10 cellular contexts compared by ENCODE assay signal in the genomic region with DNA sequence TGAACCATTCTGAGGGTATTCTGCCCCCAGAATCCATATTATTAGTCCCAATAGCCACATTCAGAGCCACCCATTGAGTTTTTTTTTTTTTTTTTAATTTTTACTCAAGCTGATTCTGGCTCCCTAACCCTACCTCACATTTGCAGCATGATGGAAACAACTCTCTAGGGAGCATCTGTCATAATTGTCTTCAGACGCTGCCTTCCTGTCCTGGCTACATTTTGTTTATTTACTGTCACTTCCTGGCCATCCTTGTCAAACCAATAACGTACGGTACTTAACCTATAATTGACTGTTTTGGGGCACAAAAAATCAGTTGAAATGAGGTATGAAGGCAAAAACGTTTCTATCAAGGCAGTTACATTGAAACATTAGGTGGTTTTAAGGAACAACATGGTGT. TPM values are rescaled to one million over a fixed set of nuclear protein-coding genes. Genes with fewer than 3 reads are reported as not detected.
DNase-seq lines count a peak whose midpoint lies in the region; ATAC-seq, FAIRE-seq and TF ChIP-seq lines count a peak whose summit lies in the region.
"Had no signal": no experiment of that assay in that cellular context is flagged by ENCODE, and none has a peak within 500 bp of the region (broad histone marks: within the 10 kb centered on the region; RNA-seq: fewer than 3 reads in every experiment).

No MANE protein-coding gene starts in this region.

- H3K27me3 ChIP-seq in astrocyte (ENCODE audit: insufficient read depth, low read length): no peaks in the 10 kb centered on the region
- H3K27me3 ChIP-seq in neutrophil: no peaks in the 10 kb centered on the region

- no peaks in the 10 kb centered on the region for H3K9me3 ChIP-seq in astrocyte (ENCODE audit: insufficient read depth, low read depth, low read length)
- no peaks in the 10 kb centered on the region for H3K9me3 ChIP-seq in neutrophil

- H3K4me1 Mint-ChIP-seq in HFFc6 (ENCODE audit: low read depth) (peaks cover 81% of the 10 kb centered on the region), astrocyte (ENCODE audit: low read depth, unreplicated experiment) (peaks cover 38% of the 10 kb centered on the region)

- H3K4me1 ChIP-seq in astrocyte (ENCODE audit: insufficient read depth, low read length) (peaks cover 42% of the 10 kb centered on the region), neutrophil (ENCODE audit: control insufficient read depth in 1 of 2, insufficient read depth in 1 of 2, low read depth in 1 of 2, low read length in 1 of 2) (peaks cover 67 to 76% of the 10 kb centered on the region in 2 experiments)

- DNase-seq in EL: peak; percentile 13
- no peak for DNase-seq in HFFc6
- no peak for DNase-seq in astrocyte (ENCODE audit: low read depth)
- no peak for DNase-seq in glomerular visceral epithelial cell (ENCODE audit: extremely low spot score)
- no peak for DNase-seq in HCEC 1CT
- DNase-seq in activated CD4-positive, CD25-positive, alpha-beta regulatory T cell (lab: John Stamatoyannopoulos, UW): no peak
- DNase-seq: stimulated activated CD4-positive, alpha-beta T cell treated with anti-CD3 and anti-CD28 coated beads, Interleukin-12 subunit alpha, Interleukin-12 subunit beta, amount 100 ng/mL, for 4 hours had no signal

- peak overlapping the region; percentile 89 for H3K27ac ChIP-seq in astrocyte (ENCODE audit: low read depth, low read length)
- H3K27ac ChIP-seq in neutrophil: peak overlapping the region; percentile 94
- H3K27ac ChIP-seq: KMS-11 had no signal

- H3K4me3 ChIP-seq in astrocyte (ENCODE audit: insufficient read depth, low read depth, low read length) (peak overlapping the region; percentile 95), neutrophil (ENCODE audit: low read depth in 1 of 2, low read length in 1 of 2) (peak overlapping the region; percentile 75 to 84)

- no peaks in the 10 kb centered on the region for H3K9me3 Mint-ChIP-seq in HFFc6
- no peaks in the 10 kb centered on the region for H3K9me3 Mint-ChIP-seq in astrocyte (ENCODE audit: unreplicated experiment)

- H4K20me1 ChIP-seq in astrocyte (ENCODE audit: insufficient read depth, low read length): peaks cover 44% of the 10 kb centered on the region

- peaks cover 14% of the 10 kb centered on the region for H3K36me3 ChIP-seq in astrocyte (ENCODE audit: insufficient read depth, low read length)
- H3K36me3 ChIP-seq in neutrophil: peaks cover 47% of the 10 kb centered on the region

- TF ChIP-seq CTCF in HFFc6 (IDR thresholded peaks at IDR 0.05) (no peak), astrocyte (IDR thresholded peaks at IDR 0.05; ENCODE audit: insufficient read depth, low read depth, low read length) (no peak), neutrophil (IDR thresholded peaks at IDR 0.05) (no peak)

- H3K36me3 Mint-ChIP-seq in HFFc6 (ENCODE audit: low read depth) (peaks cover 52% of the 10 kb centered on the region), astrocyte (ENCODE audit: low read depth, unreplicated experiment) (peaks cover 8% of the 10 kb centered on the region)

- H3K27ac Mint-ChIP-seq in HFFc6: peak overlapping the region; percentile 74; the same call in 1 of the 2 replicates
- peak overlapping the region; percentile 93 for H3K27ac Mint-ChIP-seq in astrocyte (ENCODE audit: unreplicated experiment)

- H3K79me2 ChIP-seq in astrocyte (ENCODE audit: insufficient read depth, low read length): peaks cover 67% of the 10 kb centered on the region

- ATAC-seq in HG03196 (IDR thresholded peaks at IDR 0.05; ENCODE audit: unreplicated experiment): no peak

- FAIRE-seq in astrocyte (lab: Jason Lieb, UNC): no peak

- H3K4me2 ChIP-seq in astrocyte (ENCODE audit: low read length): peak overlapping the region; percentile 94

- H3K27me3 Mint-ChIP-seq in HFFc6 (ENCODE audit: insufficient read depth): no peaks in the 10 kb centered on the region; the same call in 1 of the 2 replicates
- no peaks in the 10 kb centered on the region for H3K27me3 Mint-ChIP-seq in astrocyte (ENCODE audit: low read depth, unreplicated experiment)

- H2AFZ ChIP-seq in astrocyte (ENCODE audit: low read depth, low read length): no peak overlapping the region

- H3K4me3 Mint-ChIP-seq in HFFc6 (peak overlapping the region; percentile 93), astrocyte (ENCODE audit: unreplicated experiment) (peak overlapping the region; percentile 91)

- peak overlapping the region; percentile 90 for H3K9ac ChIP-seq in astrocyte (ENCODE audit: low read length)
- H3K9ac ChIP-seq: KMS-11 had no signal

RNA-seq across cellular contexts. Expression of gene GLIPR1, which starts 2.1 kb away (rescaled TPM):
- 100 to 1,000 TPM; 190 to 339 (median 278) TPM for total RNA-seq in HFFc6 (2021; fragmentation: NEBNext Ultra II Directional; extraction: Animal tissue kit (Norgen Biotek cat#: 25700))
- total RNA-seq in astrocyte: 220 and 232 TPM in 2 replicates

RNA-seq across cellular contexts. Expression of gene KRR1, which starts 28.8 kb away (rescaled TPM):
- 10 to 100 TPM; 52.4 to 64.4 (median 61.8) TPM for total RNA-seq in HFFc6 (2021; fragmentation: NEBNext Ultra II Directional; extraction: Animal tissue kit (Norgen Biotek cat#: 25700))
- total RNA-seq in astrocyte: 48.4 and 56.9 TPM in 2 replicates
